ENCODE assay signal across 1 cellular context in the genomic region with DNA sequence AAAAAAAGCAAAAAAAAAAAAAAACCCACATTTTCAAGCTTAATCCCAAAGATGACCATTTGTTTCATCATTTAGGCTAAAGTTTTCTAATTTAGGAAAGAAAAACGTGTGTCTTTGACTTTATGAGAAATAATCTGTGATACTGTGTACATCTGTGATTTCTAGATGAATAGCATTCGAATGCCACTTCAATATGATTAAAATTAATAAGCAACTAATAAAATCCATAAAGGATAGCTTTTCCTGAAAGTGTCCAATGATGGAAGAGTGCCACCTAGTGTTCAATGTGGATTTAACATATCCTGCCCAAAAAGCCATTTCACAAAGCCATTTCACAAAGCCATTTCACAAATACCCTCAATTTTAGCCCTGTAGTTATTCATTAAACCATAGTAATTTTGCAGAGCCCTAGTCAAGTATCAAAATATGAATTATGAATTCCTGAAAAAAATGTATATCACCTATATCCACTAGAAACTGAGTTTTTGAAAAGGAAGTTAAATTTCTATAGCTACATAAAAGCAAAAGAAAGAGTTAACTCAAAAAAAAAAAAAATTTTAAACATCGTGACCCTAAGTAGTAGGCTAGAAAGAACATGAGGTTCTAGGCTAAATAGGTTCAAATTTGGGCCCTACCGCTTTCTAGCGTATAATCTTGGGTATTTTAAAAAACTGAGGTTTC.
TF ChIP-seq lines count a peak whose summit lies in the region.

No MANE protein-coding gene starts in this region.

TF ChIP-seq in K562, 482 proteins besides CTCF, POLR2A, EP300 and RAD21 (continued from another document and continues in another):
- TF ChIP-seq, protein P1, sequence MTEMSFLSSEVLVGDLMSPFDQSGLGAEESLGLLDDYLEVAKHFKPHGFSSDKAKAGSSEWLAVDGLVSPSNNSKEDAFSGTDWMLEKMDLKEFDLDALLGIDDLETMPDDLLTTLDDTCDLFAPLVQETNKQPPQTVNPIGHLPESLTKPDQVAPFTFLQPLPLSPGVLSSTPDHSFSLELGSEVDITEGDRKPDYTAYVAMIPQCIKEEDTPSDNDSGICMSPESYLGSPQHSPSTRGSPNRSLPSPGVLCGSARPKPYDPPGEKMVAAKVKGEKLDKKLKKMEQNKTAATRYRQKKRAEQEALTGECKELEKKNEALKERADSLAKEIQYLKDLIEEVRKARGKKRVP (CRISPR knock-in tag; IDR thresholded peaks at IDR 0.05): no peak
- TF ChIP-seq ZNF764 (CRISPR knock-in tag; IDR thresholded peaks at IDR 0.05; ENCODE audit: low read depth) (no peak), ZNF133 (CRISPR knock-in tag; IDR thresholded peaks at IDR 0.05) (no peak), NR4A1 (CRISPR knock-in tag; IDR thresholded peaks at IDR 0.05) (no peak), NR4A1 (tag; IDR thresholded peaks at IDR 0.05) (no peak), ZNF384 (IDR thresholded peaks at IDR 0.05; ENCODE audit: low read depth, low read length) (no peak), ZNF23 (CRISPR knock-in tag; IDR thresholded peaks at IDR 0.05) (no peak), SPI1 (IDR thresholded peaks at IDR 0.05; ENCODE audit: borderline replicate concordance, low read depth, low read length) (no peak), PTBP1 (IDR thresholded peaks at IDR 0.05; ENCODE audit: low read depth, low read length) (no peak), GABPB1 (CRISPR knock-in tag; IDR thresholded peaks at IDR 0.05) (no peak), DPF2 (IDR thresholded peaks at IDR 0.05) (no peak), ILF3 (IDR thresholded peaks at IDR 0.05; ENCODE audit: borderline replicate concordance) (no peak), ELF2 (CRISPR knock-in tag; IDR thresholded peaks at IDR 0.05) (no peak), KAT8 (IDR thresholded peaks at IDR 0.05; ENCODE audit: low read depth) (no peak), ZNF561 (CRISPR knock-in tag; conservative IDR thresholded peaks at IDR 0.05) (no peak), KLF16 (IDR thresholded peaks at IDR 0.05) (no peak), EP400 (IDR thresholded peaks at IDR 0.05) (peak; percentile 8; the same call in 1 of the 2 replicates), ZNF354B (CRISPR knock-in tag; IDR thresholded peaks at IDR 0.05) (no peak), SMAD4 (CRISPR knock-in tag; conservative IDR thresholded peaks at IDR 0.05) (no peak), GTF2A2 (tag; IDR thresholded peaks at IDR 0.05) (no peak), ILK (tag; IDR thresholded peaks at IDR 0.05; ENCODE audit: borderline replicate concordance, low read depth) (no peak), CEBPB (tag; IDR thresholded peaks at IDR 0.05) (no peak), ZBTB1 (CRISPR knock-in tag; IDR thresholded peaks at IDR 0.05; ENCODE audit: borderline replicate concordance, low read depth) (no peak), POLR2G (IDR thresholded peaks at IDR 0.05; ENCODE audit: low read depth, low read length) (no peak), KLF1 (tag; IDR thresholded peaks at IDR 0.05) (no peak), DIDO1 (tag; IDR thresholded peaks at IDR 0.05; ENCODE audit: low read depth) (no peak), CC2D1A (IDR thresholded peaks at IDR 0.05) (peak; percentile 71), PHTF2 (CRISPR knock-in tag; IDR thresholded peaks at IDR 0.05) (no peak), NBN (IDR thresholded peaks at IDR 0.05; ENCODE audit: low read depth) (no peak), TEAD4 (IDR thresholded peaks at IDR 0.05; ENCODE audit: low read length) (no peak), TEAD4 (CRISPR knock-in tag; IDR thresholded peaks at IDR 0.05; ENCODE audit: borderline replicate concordance) (no peak), SMARCC2 (IDR thresholded peaks at IDR 0.05; ENCODE audit: low read depth) (no peak), JUND (IDR thresholded peaks at IDR 0.05; ENCODE audit: borderline replicate concordance, low read depth, low read length) (0 out of 2 replicates have a peak, but pooled peaks have one; percentile 15), JUND (tag; IDR thresholded peaks at IDR 0.05; ENCODE audit: borderline replicate concordance, low read depth, low read length) (no peak), SETDB1 (IDR thresholded peaks at IDR 0.05; ENCODE audit: low read length) (no peak), BACH1 (tag; IDR thresholded peaks at IDR 0.05) (no peak), ATF1 (CRISPR knock-in tag; IDR thresholded peaks at IDR 0.05) (no peak), ATF1 (tag; IDR thresholded peaks at IDR 0.05) (0 out of 2 replicates have a peak, but pooled peaks have one; percentile 17), RUNX1 (IDR thresholded peaks at IDR 0.05; ENCODE audit: low read depth) (no peak), KDM5B (IDR thresholded peaks at IDR 0.05; ENCODE audit: insufficient replicate concordance, low read depth, low read length) (no peak), NR3C1 (CRISPR knock-in tag; IDR thresholded peaks at IDR 0.05) (no peak), ZNF444 (CRISPR knock-in tag; IDR thresholded peaks at IDR 0.05) (no peak), NCOA4 (IDR thresholded peaks at IDR 0.05; ENCODE audit: partially characterized antibody) (no peak), NFIC (IDR thresholded peaks at IDR 0.05) (0 out of 2 replicates have a peak, but pooled peaks have one; percentile 7), HDAC2 (IDR thresholded peaks at IDR 0.05) (no peak), STAT5B (CRISPR knock-in tag; IDR thresholded peaks at IDR 0.05) (no peak), KDM4B (IDR thresholded peaks at IDR 0.05; ENCODE audit: borderline replicate concordance in 2 of 2, low read depth in 1 of 2) (no peak), HOXB6 (CRISPR knock-in tag; IDR thresholded peaks at IDR 0.05; ENCODE audit: borderline replicate concordance) (no peak), LEF1 (IDR thresholded peaks at IDR 0.05) (no peak), CEBPG (CRISPR knock-in tag; IDR thresholded peaks at IDR 0.05) (no peak), CEBPG (tag; conservative IDR thresholded peaks at IDR 0.05 in 1 of 2, IDR thresholded peaks at IDR 0.05 in 1 of 2) (peak; percentile 34 to 56; a peak in 2 of 4 replicates), BDP1 (IDR thresholded peaks at IDR 0.05; ENCODE audit: insufficient read depth, insufficient read length) (no peak), RFX1 (IDR thresholded peaks at IDR 0.05) (no peak), HMG20B (CRISPR knock-in tag; IDR thresholded peaks at IDR 0.05) (no peak), ZNF3 (CRISPR knock-in tag; IDR thresholded peaks at IDR 0.05) (no peak), HNRNPH1 (optimal IDR thresholded peaks at IDR 0.05; ENCODE audit: low read depth, low read length) (no peak)
- TF ChIP-seq, protein P2, sequence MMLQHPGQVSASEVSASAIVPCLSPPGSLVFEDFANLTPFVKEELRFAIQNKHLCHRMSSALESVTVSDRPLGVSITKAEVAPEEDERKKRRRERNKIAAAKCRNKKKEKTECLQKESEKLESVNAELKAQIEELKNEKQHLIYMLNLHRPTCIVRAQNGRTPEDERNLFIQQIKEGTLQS (IDR thresholded peaks at IDR 0.05): peak; percentile 33; the same call in 1 of the 2 replicates
- TF ChIP-seq, protein P2 (CRISPR knock-in tag; conservative IDR thresholded peaks at IDR 0.05): no peak
- TF ChIP-seq, protein P3, sequence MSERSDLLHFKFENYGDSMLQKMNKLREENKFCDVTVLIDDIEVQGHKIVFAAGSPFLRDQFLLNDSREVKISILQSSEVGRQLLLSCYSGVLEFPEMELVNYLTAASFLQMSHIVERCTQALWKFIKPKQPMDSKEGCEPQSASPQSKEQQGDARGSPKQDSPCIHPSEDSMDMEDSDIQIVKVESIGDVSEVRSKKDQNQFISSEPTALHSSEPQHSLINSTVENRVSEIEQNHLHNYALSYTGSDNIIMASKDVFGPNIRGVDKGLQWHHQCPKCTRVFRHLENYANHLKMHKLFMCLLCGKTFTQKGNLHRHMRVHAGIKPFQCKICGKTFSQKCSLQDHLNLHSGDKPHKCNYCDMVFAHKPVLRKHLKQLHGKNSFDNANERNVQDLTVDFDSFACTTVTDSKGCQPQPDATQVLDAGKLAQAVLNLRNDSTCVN (CRISPR knock-in tag; IDR thresholded peaks at IDR 0.05): no peak
- TF ChIP-seq, protein P4, sequence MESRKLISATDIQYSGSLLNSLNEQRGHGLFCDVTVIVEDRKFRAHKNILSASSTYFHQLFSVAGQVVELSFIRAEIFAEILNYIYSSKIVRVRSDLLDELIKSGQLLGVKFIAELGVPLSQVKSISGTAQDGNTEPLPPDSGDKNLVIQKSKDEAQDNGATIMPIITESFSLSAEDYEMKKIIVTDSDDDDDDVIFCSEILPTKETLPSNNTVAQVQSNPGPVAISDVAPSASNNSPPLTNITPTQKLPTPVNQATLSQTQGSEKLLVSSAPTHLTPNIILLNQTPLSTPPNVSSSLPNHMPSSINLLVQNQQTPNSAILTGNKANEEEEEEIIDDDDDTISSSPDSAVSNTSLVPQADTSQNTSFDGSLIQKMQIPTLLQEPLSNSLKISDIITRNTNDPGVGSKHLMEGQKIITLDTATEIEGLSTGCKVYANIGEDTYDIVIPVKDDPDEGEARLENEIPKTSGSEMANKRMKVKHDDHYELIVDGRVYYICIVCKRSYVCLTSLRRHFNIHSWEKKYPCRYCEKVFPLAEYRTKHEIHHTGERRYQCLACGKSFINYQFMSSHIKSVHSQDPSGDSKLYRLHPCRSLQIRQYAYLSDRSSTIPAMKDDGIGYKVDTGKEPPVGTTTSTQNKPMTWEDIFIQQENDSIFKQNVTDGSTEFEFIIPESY (CRISPR knock-in tag; IDR thresholded peaks at IDR 0.05): no peak
- TF ChIP-seq, protein P5, sequence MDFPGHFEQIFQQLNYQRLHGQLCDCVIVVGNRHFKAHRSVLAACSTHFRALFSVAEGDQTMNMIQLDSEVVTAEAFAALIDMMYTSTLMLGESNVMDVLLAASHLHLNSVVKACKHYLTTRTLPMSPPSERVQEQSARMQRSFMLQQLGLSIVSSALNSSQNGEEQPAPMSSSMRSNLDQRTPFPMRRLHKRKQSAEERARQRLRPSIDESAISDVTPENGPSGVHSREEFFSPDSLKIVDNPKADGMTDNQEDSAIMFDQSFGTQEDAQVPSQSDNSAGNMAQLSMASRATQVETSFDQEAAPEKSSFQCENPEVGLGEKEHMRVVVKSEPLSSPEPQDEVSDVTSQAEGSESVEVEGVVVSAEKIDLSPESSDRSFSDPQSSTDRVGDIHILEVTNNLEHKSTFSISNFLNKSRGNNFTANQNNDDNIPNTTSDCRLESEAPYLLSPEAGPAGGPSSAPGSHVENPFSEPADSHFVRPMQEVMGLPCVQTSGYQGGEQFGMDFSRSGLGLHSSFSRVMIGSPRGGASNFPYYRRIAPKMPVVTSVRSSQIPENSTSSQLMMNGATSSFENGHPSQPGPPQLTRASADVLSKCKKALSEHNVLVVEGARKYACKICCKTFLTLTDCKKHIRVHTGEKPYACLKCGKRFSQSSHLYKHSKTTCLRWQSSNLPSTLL (IDR thresholded peaks at IDR 0.05): no peak
- TF ChIP-seq, protein P6, sequence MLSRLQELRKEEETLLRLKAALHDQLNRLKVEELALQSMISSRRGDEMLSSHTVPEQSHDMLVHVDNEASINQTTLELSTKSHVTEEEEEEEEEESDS (CRISPR knock-in tag; IDR thresholded peaks at IDR 0.05): no peak
- TF ChIP-seq, protein P7, sequence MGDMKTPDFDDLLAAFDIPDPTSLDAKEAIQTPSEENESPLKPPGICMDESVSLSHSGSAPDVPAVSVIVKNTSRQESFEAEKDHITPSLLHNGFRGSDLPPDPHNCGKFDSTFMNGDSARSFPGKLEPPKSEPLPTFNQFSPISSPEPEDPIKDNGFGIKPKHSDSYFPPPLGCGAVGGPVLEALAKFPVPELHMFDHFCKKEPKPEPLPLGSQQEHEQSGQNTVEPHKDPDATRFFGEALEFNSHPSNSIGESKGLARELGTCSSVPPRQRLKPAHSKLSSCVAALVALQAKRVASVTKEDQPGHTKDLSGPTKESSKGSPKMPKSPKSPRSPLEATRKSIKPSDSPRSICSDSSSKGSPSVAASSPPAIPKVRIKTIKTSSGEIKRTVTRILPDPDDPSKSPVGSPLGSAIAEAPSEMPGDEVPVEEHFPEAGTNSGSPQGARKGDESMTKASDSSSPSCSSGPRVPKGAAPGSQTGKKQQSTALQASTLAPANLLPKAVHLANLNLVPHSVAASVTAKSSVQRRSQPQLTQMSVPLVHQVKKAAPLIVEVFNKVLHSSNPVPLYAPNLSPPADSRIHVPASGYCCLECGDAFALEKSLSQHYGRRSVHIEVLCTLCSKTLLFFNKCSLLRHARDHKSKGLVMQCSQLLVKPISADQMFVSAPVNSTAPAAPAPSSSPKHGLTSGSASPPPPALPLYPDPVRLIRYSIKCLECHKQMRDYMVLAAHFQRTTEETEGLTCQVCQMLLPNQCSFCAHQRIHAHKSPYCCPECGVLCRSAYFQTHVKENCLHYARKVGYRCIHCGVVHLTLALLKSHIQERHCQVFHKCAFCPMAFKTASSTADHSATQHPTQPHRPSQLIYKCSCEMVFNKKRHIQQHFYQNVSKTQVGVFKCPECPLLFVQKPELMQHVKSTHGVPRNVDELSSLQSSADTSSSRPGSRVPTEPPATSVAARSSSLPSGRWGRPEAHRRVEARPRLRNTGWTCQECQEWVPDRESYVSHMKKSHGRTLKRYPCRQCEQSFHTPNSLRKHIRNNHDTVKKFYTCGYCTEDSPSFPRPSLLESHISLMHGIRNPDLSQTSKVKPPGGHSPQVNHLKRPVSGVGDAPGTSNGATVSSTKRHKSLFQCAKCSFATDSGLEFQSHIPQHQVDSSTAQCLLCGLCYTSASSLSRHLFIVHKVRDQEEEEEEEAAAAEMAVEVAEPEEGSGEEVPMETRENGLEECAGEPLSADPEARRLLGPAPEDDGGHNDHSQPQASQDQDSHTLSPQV (IDR thresholded peaks at IDR 0.05): no peak
- TF ChIP-seq, protein P8, sequence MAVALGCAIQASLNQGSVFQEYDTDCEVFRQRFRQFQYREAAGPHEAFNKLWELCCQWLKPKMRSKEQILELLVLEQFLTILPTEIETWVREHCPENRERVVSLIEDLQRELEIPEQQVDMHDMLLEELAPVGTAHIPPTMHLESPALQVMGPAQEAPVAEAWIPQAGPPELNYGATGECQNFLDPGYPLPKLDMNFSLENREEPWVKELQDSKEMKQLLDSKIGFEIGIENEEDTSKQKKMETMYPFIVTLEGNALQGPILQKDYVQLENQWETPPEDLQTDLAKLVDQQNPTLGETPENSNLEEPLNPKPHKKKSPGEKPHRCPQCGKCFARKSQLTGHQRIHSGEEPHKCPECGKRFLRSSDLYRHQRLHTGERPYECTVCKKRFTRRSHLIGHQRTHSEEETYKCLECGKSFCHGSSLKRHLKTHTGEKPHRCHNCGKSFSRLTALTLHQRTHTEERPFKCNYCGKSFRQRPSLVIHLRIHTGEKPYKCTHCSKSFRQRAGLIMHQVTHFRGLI (CRISPR knock-in tag; IDR thresholded peaks at IDR 0.05): no peak
